In genomic region chr6:8063762-8064637, GRCh38 we compare ENCODE assay signal across 1 cellular context.
TF ChIP-seq lines count a peak whose summit lies in the region.

A gene with protein sequence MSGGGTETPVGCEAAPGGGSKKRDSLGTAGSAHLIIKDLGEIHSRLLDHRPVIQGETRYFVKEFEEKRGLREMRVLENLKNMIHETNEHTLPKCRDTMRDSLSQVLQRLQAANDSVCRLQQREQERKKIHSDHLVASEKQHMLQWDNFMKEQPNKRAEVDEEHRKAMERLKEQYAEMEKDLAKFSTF (minus strand): TSS chr6:8064389. CDS start chr6:8064376, 13 bp downstream.

TF ChIP-seq in SK-N-SH, 30 proteins besides CTCF, POLR2A, EP300 and RAD21 (continued from another document):
- TF ChIP-seq MAX (IDR thresholded peaks at IDR 0.05; ENCODE audit: low read depth) (peak; percentile 58), POLR2AphosphoS5 (IDR thresholded peaks at IDR 0.05; ENCODE audit: low read depth, low read length) (peak; percentile 82)
